Comparison of ENCODE assay signal across 28 cellular contexts in genomic region chr18:41199212-41199611, GRCh38.
"Had no signal": no experiment of that assay in that cellular context is flagged by ENCODE, and none has a peak within 500 bp of the region (broad histone marks: within the 10 kb centered on the region; RNA-seq: fewer than 3 reads in every experiment).

No MANE protein-coding gene starts in this region.

- H3K27ac ChIP-seq: colonic mucosa, coronary artery, dorsolateral prefrontal cortex, epithelial cell of prostate, esophagus muscularis mucosa, esophagus squamous epithelium, foreskin keratinocyte, gastrocnemius medialis, gastroesophageal sphincter, heart left ventricle, heart right ventricle, hepatocyte had no signal

- H3K4me2 ChIP-seq: hepatocyte had no signal

- FAIRE-seq: endometrium, endothelial cell of umbilical vein, frontal cortex had no signal

- DNase-seq: colonic mucosa; cortex of kidney; dermis blood vessel endothelial cell; dorsolateral prefrontal cortex; effector CD4-positive, alpha-beta T cell; effector CD8-positive, alpha-beta T cell; effector memory CD4-positive, alpha-beta T cell; effector memory CD8-positive, alpha-beta T cell; endodermal cell; erythroblast; esophagus squamous epithelium; foreskin fibroblast; foreskin keratinocyte; foreskin melanocyte; gastrocnemius medialis; glutamatergic neuron; head of caudate nucleus; heart left ventricle; heart right ventricle had no signal

- H3K4me3 ChIP-seq: colonic mucosa, coronary artery, dorsolateral prefrontal cortex, esophagus muscularis mucosa, esophagus squamous epithelium, gastrocnemius medialis, gastroesophageal sphincter, heart left ventricle, heart right ventricle, hepatocyte had no signal

- H3K9me3 ChIP-seq: colonic mucosa, gastrocnemius medialis, gastroesophageal sphincter had no signal

- H3K79me2 ChIP-seq: hepatocyte had no signal

- H2AFZ ChIP-seq: hepatocyte had no signal

- H3K27me3 ChIP-seq: colonic mucosa, dorsolateral prefrontal cortex, esophagus muscularis mucosa, esophagus squamous epithelium, foreskin keratinocyte, gastrocnemius medialis, gastroesophageal sphincter, heart left ventricle, heart right ventricle, hepatocyte had no signal

- ATAC-seq: effector memory CD8-positive, alpha-beta T cell; esophagus mucosa; foreskin keratinocyte; gastrocnemius medialis; gastroesophageal sphincter; heart left ventricle; heart right ventricle had no signal

- H3K4me1 ChIP-seq: colonic mucosa, esophagus muscularis mucosa, esophagus squamous epithelium, foreskin keratinocyte, gastrocnemius medialis, gastroesophageal sphincter, heart left ventricle, heart right ventricle had no signal

- H3K36me3 ChIP-seq: colonic mucosa, esophagus muscularis mucosa, esophagus squamous epithelium, gastrocnemius medialis, gastroesophageal sphincter, heart left ventricle, heart right ventricle had no signal
